Comparison of ENCODE assay signal across 1 cellular context in the genomic region with DNA sequence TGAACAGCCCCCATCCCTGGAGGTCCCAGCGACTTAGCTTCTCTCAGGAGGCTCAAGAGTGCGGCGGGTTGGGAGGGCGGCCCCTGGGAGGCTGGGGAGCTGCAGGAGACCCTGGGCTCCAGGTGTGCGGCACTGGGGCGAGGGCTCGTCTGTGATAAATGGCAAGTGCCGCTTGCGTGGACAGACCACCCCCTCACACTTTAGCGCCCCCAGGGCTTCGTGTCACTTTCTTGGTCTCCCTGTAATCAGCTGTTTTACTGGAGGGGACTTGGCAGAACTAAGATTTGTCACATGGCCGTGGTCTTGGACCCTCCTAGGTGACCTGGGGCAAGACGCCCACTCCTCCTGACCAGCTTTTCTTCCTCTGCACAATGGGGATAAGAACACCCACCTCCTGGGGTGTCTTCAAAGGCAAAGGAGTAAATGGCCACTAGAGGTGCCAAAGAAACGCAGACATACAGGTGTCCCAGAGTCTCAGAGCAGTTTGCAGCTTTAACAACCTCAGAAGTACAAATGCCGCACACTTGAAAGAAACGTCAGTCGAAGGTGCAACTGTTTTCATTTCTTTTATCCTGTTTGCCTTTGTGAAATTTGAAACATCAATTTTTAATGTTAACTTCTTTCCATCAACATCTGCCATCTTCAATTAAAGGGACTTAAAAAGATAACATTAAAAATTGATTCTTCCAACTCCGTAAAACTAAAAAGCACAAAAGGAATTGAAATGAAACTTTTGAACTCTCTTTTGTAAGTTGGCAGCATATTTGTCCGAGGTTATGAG.
TF ChIP-seq lines count a peak whose summit lies in the region.

No MANE protein-coding gene starts in this region.

TF ChIP-seq in endothelial cell of umbilical vein, 7 proteins besides CTCF, POLR2A, EP300 and RAD21:
- TF ChIP-seq, protein P1, sequence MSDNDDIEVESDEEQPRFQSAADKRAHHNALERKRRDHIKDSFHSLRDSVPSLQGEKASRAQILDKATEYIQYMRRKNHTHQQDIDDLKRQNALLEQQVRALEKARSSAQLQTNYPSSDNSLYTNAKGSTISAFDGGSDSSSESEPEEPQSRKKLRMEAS (IDR thresholded peaks at IDR 0.05; ENCODE audit: insufficient read depth, insufficient read length), result no peak
- TF ChIP-seq FOS (IDR thresholded peaks at IDR 0.05; ENCODE audit: borderline replicate concordance, insufficient read depth, low read length) (no peak), JUN (IDR thresholded peaks at IDR 0.05; ENCODE audit: borderline replicate concordance, insufficient read depth, insufficient read length, low read depth) (no peak), GATA2 (IDR thresholded peaks at IDR 0.05; ENCODE audit: insufficient read depth, insufficient read length, low read depth, low read length) (no peak), MYC (IDR thresholded peaks at IDR 0.05; ENCODE audit: low read depth, low read length) (no peak)
